Comparison of ENCODE assay signal across 20 cellular contexts in the genomic region with DNA sequence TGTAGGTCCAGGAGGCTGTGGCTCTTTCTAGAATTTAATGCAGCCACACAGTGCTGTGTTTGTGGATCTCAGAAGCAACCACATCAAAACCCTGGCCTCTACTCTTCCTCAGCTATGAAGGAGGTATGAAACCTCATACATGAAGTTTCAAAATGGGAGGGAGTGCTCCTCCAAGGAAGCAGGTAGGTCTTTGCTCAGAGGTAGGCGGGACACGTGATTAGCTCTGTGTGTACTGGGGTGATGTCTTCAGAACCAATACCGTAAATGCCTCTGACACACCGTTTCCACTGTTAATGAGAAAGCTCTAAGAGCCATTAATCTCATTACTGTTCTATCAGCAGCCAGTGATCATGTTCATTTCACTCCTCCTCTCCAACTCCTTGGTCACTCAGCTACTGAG.
A peak's percentile ranks its signal among the peaks of the same experiment; 100 is the strongest.
DNase-seq lines count a peak whose midpoint lies in the region; ATAC-seq and TF ChIP-seq lines count a peak whose summit lies in the region.
"Had no signal": no experiment of that assay in that cellular context is flagged by ENCODE, and none has a peak within 500 bp of the region (broad histone marks: within the 10 kb centered on the region; RNA-seq: fewer than 3 reads in every experiment).

No MANE protein-coding gene starts in this region.

- peaks cover 0 to 3% of the 10 kb centered on the region in 2 donors for H3K9me3 Mint-ChIP-seq in effector memory CD8-positive, alpha-beta T cell
- peaks cover 0 to 10% of the 10 kb centered on the region in 2 donors for H3K9me3 Mint-ChIP-seq in stimulated activated naive CD8-positive, alpha-beta T cell treated with anti-CD3 and anti-CD28 coated beads, Interleukin-15, amount 100 ng/mL, for 72 hours

- H3K4me3 Mint-ChIP-seq in effector memory CD8-positive, alpha-beta T cell: peak overlapping the region; percentile 69 to 75
- peak overlapping the region; percentile 9 to 71 for H3K4me3 Mint-ChIP-seq in stimulated activated naive CD8-positive, alpha-beta T cell treated with anti-CD3 and anti-CD28 coated beads, Interleukin-15, amount 100 ng/mL, for 72 hours
- H3K4me3 Mint-ChIP-seq: stimulated activated memory B cell treated with anti-CD40 and anti-IgM and Interleukin-4, amounts not matched to agents 10 μg/mL and 1 μg/mL and 100 μg/mL, for 72 hours had no signal

- H3K36me3 Mint-ChIP-seq in effector memory CD8-positive, alpha-beta T cell (ENCODE audit: insufficient read depth): peaks cover 3% of the 10 kb centered on the region
- H3K36me3 Mint-ChIP-seq: stimulated activated memory B cell treated with anti-CD40 and anti-IgM and Interleukin-4, amounts not matched to agents 10 μg/mL and 1 μg/mL and 100 μg/mL, for 72 hours had no signal

- H3K27me3 Mint-ChIP-seq in effector memory CD8-positive, alpha-beta T cell: no peaks in the 10 kb centered on the region
- no peaks in the 10 kb centered on the region for H3K27me3 Mint-ChIP-seq in stimulated activated naive CD8-positive, alpha-beta T cell treated with anti-CD3 and anti-CD28 coated beads, Interleukin-15, amount 100 ng/mL, for 72 hours

- TF ChIP-seq CTCF in GM13977 (IDR thresholded peaks at IDR 0.05; ENCODE audit: extremely low read depth, insufficient read depth, missing control alignments): no peak

- in situ Hi-C loops in GM13977 (cut with MboI; ENCODE audit: low pct_unique_long_range_greater_than_20kb, low sequenced_read_pairs, unreplicated experiment): no loop called here

- peaks cover 66 to 71% of the 10 kb centered on the region in 2 donors for H3K4me1 Mint-ChIP-seq in effector memory CD8-positive, alpha-beta T cell (ENCODE audit: low read depth in 2 of 2)
- H3K4me1 Mint-ChIP-seq in stimulated activated naive CD8-positive, alpha-beta T cell treated with anti-CD3 and anti-CD28 coated beads, Interleukin-15, amount 100 ng/mL, for 72 hours: peaks cover 88% of the 10 kb centered on the region

- peak overlapping the region; percentile 90 to 91 for H3K27ac Mint-ChIP-seq in effector memory CD8-positive, alpha-beta T cell
- peak overlapping the region; percentile 7 to 97 for H3K27ac Mint-ChIP-seq in stimulated activated naive CD8-positive, alpha-beta T cell treated with anti-CD3 and anti-CD28 coated beads, Interleukin-15, amount 100 ng/mL, for 72 hours
- H3K27ac Mint-ChIP-seq: stimulated activated memory B cell treated with anti-CD40 and anti-IgM and Interleukin-4, amounts not matched to agents 10 μg/mL and 1 μg/mL and 100 μg/mL, for 72 hours had no signal

- peak; percentile 41 for DNase-seq in stimulated activated CD4-positive, alpha-beta T cell treated with anti-CD3 and anti-CD28 coated beads, Interleukin-4, amount 100 ng/mL, for 24 hours
- DNase-seq in stimulated activated CD4-positive, alpha-beta T cell treated with anti-CD3 and anti-CD28 coated beads, Interleukin-4, amount 100 ng/mL, for 1 hour: no peak
- peak; percentile 30 to 47 for DNase-seq in activated CD4-positive, alpha-beta T cell treated with anti-CD3 and anti-CD28 coated beads, Interleukin-2, amount 50 U/mL, for 48 hours
- DNase-seq in effector memory CD8-positive, alpha-beta T cell: no peak
- peak in 1 of 2 donors; percentile 60 for DNase-seq in stimulated activated naive CD8-positive, alpha-beta T cell treated with anti-CD3 and anti-CD28 coated beads, Interleukin-15, amount 100 ng/mL, for 72 hours
- DNase-seq in GM13977 (ENCODE audit: low spot score): no peak
- DNase-seq in NCI-H187 (lab: John Stamatoyannopoulos, UW): no peak
- DNase-seq: body of pancreas; effector CD4-positive, alpha-beta T cell; GF-D8; HCEC 1CT; hypothalamus; left ventricle myocardium superior; midbrain; NCI-H1092; NCI-H2081 treated with DMSO at 0.1 percent for 48 hours; thyroid gland had no signal

- ATAC-seq in effector memory CD8-positive, alpha-beta T cell (replicated peaks): peak; percentile 15
- ATAC-seq in stimulated activated naive CD8-positive, alpha-beta T cell treated with anti-CD3 and anti-CD28 coated beads, Interleukin-15, amount 100 ng/mL, for 72 hours: peak; percentile 77
- ATAC-seq: body of pancreas; esophagus mucosa; left ventricle myocardium superior; sciatic nerve; stimulated activated memory B cell treated with anti-CD40 and anti-IgM and Interleukin-4, amounts not matched to agents 10 μg/mL and 1 μg/mL and 100 μg/mL, for 72 hours had no signal

Comparison
In these comparisons a context has a peak if more than half of its experiments do, and no peak if none do; other contexts are left out.
1. DNase-seq: peak in stimulated activated CD4-positive, alpha-beta T cell treated with anti-CD3 and anti-CD28 coated beads, Interleukin-4, amount 100 ng/mL, for 24 hours (single experiment) and activated CD4-positive, alpha-beta T cell treated with anti-CD3 and anti-CD28 coated beads, Interleukin-2, amount 50 U/mL, for 48 hours (2 of 2); none in stimulated activated CD4-positive, alpha-beta T cell treated with anti-CD3 and anti-CD28 coated beads, Interleukin-4, amount 100 ng/mL, for 1 hour (single experiment), effector memory CD8-positive, alpha-beta T cell (0 of 3), GM13977 (single experiment) and NCI-H187 (0 of 2).